Comparison of ENCODE assay signal across 15 cellular contexts in the genomic region with DNA sequence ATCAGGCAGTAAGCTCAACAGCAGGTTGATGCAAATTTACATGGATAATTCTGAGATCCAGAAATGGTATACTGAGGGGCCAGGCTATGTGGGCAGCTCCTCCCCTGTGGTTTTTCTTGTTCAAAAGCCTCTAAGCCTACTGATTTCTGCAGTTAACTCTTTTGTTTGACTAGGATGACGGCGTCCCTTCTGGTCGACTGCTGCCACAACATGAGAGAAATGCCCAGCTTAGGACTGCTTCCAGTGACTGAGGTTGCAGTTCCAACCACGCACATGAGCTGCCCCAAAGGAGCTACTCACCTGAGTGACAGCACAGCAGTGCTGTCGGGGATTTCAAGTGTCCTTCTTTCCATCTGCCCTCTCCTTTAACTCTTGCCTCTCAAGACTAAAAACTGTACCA.
DNase-seq lines count a peak whose midpoint lies in the region; ATAC-seq, FAIRE-seq and TF ChIP-seq lines count a peak whose summit lies in the region.
"Had no signal": no experiment of that assay in that cellular context is flagged by ENCODE, and none has a peak within 500 bp of the region (broad histone marks: within the 10 kb centered on the region; RNA-seq: fewer than 3 reads in every experiment).

No MANE protein-coding gene starts in this region.

- H3K27me3 ChIP-seq in A673 (replicated peaks; ENCODE audit: insufficient read depth, low read depth, low read length, poor library complexity) (no peaks in the 10 kb centered on the region), small intestine (ENCODE audit: control insufficient read depth in 2 of 2, insufficient read depth in 2 of 2, low read length in 2 of 2) (no peaks in the 10 kb centered on the region)
- H3K27me3 ChIP-seq: gastrocnemius medialis, right atrium auricular region had no signal

- H3K9me3 ChIP-seq in A673 (ENCODE audit: low read depth, low read length, poor library complexity, severe bottlenecking) (peaks cover 5% of the 10 kb centered on the region), small intestine (ENCODE audit: control insufficient read depth, low read depth) (no peaks in the 10 kb centered on the region)
- H3K9me3 ChIP-seq: gastrocnemius medialis, right atrium auricular region, thoracic aorta had no signal

- DNase-seq in A673 (ENCODE audit: low spot score), result peak; percentile 2
- DNase-seq in H54 (ENCODE audit: insufficient read length, low spot score), result peak; percentile 19
- DNase-seq in RPMI8226, result peak; percentile 23
- peak; percentile 59 for DNase-seq in iPS-NIHi11 (ENCODE audit: low spot score)
- DNase-seq in left colon, result no peak
- no peak for DNase-seq in stimulated activated CD4-positive, alpha-beta T cell treated with anti-CD3 and anti-CD28 coated beads, Interleukin-15, amount 100 ng/mL, for 24 hours
- DNase-seq in small intestine, result no peak
- DNase-seq: activated CD8-positive, alpha-beta T cell treated with anti-CD3 and anti-CD28 coated beads, Interleukin-2, amount 10 ng/mL, durations not matched to agents 7 days and 5 days; activated naive CD4-positive, alpha-beta T cell treated with anti-CD3 and anti-CD28 coated beads, Interleukin-2, amount 50 U/mL, for 16 hours; cortex of kidney; gastrocnemius medialis had no signal

- no TSS peak for BruUV-seq in A673 (replicated peaks; lab: Mats Ljungman, UMichigan)

- H3K4me3 ChIP-seq in A673 (ENCODE audit: low read depth, low read length, poor library complexity, severe bottlenecking), result no peak overlapping the region
- H3K4me3 ChIP-seq in small intestine (ENCODE audit: low read depth in 1 of 2, low read length in 2 of 2), result no peak overlapping the region
- H3K4me3 ChIP-seq: gastrocnemius medialis, right atrium auricular region, thoracic aorta had no signal

- intact Hi-C loops in A673 (cut with micrococcal nuclease; ENCODE audit: unreplicated experiment), result no loop called here
- intact Hi-C loops in left colon (cut with DNase I, micrococcal nuclease), result no loop called here

- H3K27ac ChIP-seq in A673 (ENCODE audit: low read depth, low read length, poor library complexity, severe bottlenecking) (no peak overlapping the region), small intestine (ENCODE audit: low read depth in 1 of 2, low read length in 1 of 2) (no peak overlapping the region)
- H3K27ac ChIP-seq: gastrocnemius medialis, right atrium auricular region, thoracic aorta had no signal

- CTCF ChIA-PET in A673 (lab: Charles Lee), result no interaction called here

- TF ChIP-seq POLR2A in H54 (IDR thresholded peaks at IDR 0.05; ENCODE audit: low read depth, low read length), result no peak

- WGBS in small intestine, 3 donors, result 9 to 37% (median 18%) methylated on average over 5 of the region's 5 CpGs

- H3K4me1 ChIP-seq in A673 (ENCODE audit: insufficient read depth, low read length, poor library complexity, severe bottlenecking), result no peaks in the 10 kb centered on the region
- no peaks in the 10 kb centered on the region for H3K4me1 ChIP-seq in small intestine (ENCODE audit: control insufficient read depth in 2 of 2, insufficient read depth in 1 of 2, low read depth in 1 of 2, low read length in 1 of 2)
- H3K4me1 ChIP-seq: gastrocnemius medialis, right atrium auricular region had no signal

- ATAC-seq in left colon, result no peak
- no peak for ATAC-seq in HG03378 (IDR thresholded peaks at IDR 0.05; ENCODE audit: unreplicated experiment)
- ATAC-seq: activated CD8-positive, alpha-beta T cell treated with anti-CD3 and anti-CD28 coated beads, Interleukin-2, amount 10 ng/mL, durations not matched to agents 7 days and 5 days; gastrocnemius medialis; HCT116 had no signal

- FAIRE-seq in H54 (lab: Jason Lieb, UNC) (no peak), small intestine (lab: Jason Lieb, UNC) (no peak)

- no peak for TF ChIP-seq CTCF in A673 (conservative IDR thresholded peaks at IDR 0.05; ENCODE audit: low read depth, low read length)

- H3K36me3 ChIP-seq in A673 (ENCODE audit: insufficient read depth, low read length, poor library complexity, severe bottlenecking) (no peaks in the 10 kb centered on the region), small intestine (ENCODE audit: control insufficient read depth in 2 of 2, insufficient read depth in 2 of 2, low read length in 2 of 2) (no peaks in the 10 kb centered on the region)
- H3K36me3 ChIP-seq: gastrocnemius medialis, right atrium auricular region, thoracic aorta had no signal

- POLR2A ChIA-PET in A673 (lab: Charles Lee; ENCODE audit: low non-redundant PET), result no interaction called here

Comparison
In these comparisons a context has a peak if more than half of its experiments do, and no peak if none do; other contexts are left out.
1. DNase-seq: peak in A673 (single experiment), H54 (single experiment), RPMI8226 (single experiment) and iPS-NIHi11 (single experiment); none in left colon (0 of 2), stimulated activated CD4-positive, alpha-beta T cell treated with anti-CD3 and anti-CD28 coated beads, Interleukin-15, amount 100 ng/mL, for 24 hours (single experiment) and small intestine (single experiment).